ENCODE assay signal across 8 cellular contexts in the genomic region with DNA sequence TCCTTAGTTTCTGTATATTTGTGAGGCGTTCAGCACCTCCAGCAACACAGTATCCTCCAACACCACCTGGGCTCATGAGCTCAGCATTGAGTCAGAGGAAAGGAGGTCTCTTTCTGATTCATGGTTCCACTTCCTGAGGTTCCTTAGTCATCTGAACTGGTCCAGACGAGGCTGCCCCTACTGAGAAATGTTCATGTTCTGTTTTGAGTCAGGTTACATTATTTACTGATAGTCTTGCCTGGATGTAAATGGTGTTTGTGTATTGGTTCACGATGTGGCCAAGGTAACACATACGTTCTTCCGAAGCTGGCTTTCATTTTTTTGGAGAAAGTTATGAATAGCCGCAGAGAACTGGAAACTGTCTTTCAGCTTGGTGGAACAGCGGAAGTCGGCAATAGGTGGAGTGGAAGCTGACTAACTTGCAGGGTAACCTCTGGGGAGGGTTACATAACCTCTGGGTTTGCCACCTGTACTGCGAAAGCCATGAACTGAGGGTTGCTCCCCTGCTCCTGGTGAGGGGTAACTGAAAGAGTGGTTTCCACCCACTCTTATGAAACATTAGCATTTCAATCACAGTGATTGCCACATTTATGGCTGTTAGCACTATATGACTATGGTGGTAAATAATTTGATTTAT. TPM values are rescaled to one million over a fixed set of nuclear protein-coding genes. Genes with fewer than 3 reads are reported as not detected.
DNase-seq lines count a peak whose midpoint lies in the region; ATAC-seq, FAIRE-seq and TF ChIP-seq lines count a peak whose summit lies in the region.

No MANE protein-coding gene starts in this region.

- H3K14ac ChIP-seq in H1 (ENCODE audit: insufficient read length): no peak overlapping the region

- no peak overlapping the region for H2BK120ac ChIP-seq in H1 (replicated peaks; ENCODE audit: low read depth, low read length)

- no peaks in the 10 kb centered on the region for H3K23me2 ChIP-seq in H1 (ENCODE audit: low read depth, low read length)

- no peaks in the 10 kb centered on the region for H3K27me3 ChIP-seq in ACC112 (ENCODE audit: insufficient read depth, low read length)
- H3K27me3 ChIP-seq in H1 (replicated peaks in 1 of 4; ENCODE audit: control insufficient read depth in 3 of 4, extremely low read depth in 1 of 4, insufficient read depth in 3 of 4, low read length in 3 of 4): no peaks in the 10 kb centered on the region; a peak in 1 of 7 replicates
- H3K27me3 ChIP-seq in Caco-2 (replicated peaks; ENCODE audit: control insufficient read depth, insufficient read depth, low read length): no peaks in the 10 kb centered on the region

- no peak for TF ChIP-seq CTCF in H1 (IDR thresholded peaks at IDR 0.05; ENCODE audit: control extremely low read depth in 1 of 3, insufficient read depth in 1 of 3, low read depth in 1 of 3, low read length in 3 of 3)
- TF ChIP-seq CTCF in Caco-2 (IDR thresholded peaks at IDR 0.05; ENCODE audit: insufficient read depth in 1 of 2, low read depth in 1 of 2, low read length in 1 of 2, severe bottlenecking in 1 of 2, unreplicated experiment in 1 of 2): no peak

- H2AK5ac ChIP-seq in H1 (ENCODE audit: low read depth, low read length): no peak overlapping the region

- no peak overlapping the region for H3K56ac ChIP-seq in H1 (replicated peaks; ENCODE audit: insufficient read length, low read depth, low read length)

- no peaks in the 10 kb centered on the region for H3K79me1 ChIP-seq in H1 (ENCODE audit: low read depth, low read length)

- TF ChIP-seq RAD21 in H1 (IDR thresholded peaks at IDR 0.05 in 1 of 2, conservative IDR thresholded peaks at IDR 0.05 in 1 of 2; ENCODE audit: low read depth in 2 of 2, low read length in 2 of 2): no peak

- no peak overlapping the region for H2BK5ac ChIP-seq in H1 (ENCODE audit: low read depth, low read length)

- H3K79me2 ChIP-seq in ACC112 (ENCODE audit: control insufficient read depth, insufficient read depth, low read length, unreplicated experiment) (no peaks in the 10 kb centered on the region), H1 (ENCODE audit: control insufficient read depth in 1 of 2, insufficient read depth in 2 of 2, low read length in 2 of 2) (no peaks in the 10 kb centered on the region)

- DNase-seq in activated CD4-positive, CD25-positive, alpha-beta regulatory T cell treated with anti-CD3 and anti-CD28 coated beads, Interleukin-2, amount 50 U/mL, for 72 hours: peak; percentile 55
- DNase-seq in H1 (ENCODE audit: low read depth in 1 of 2, low spot score in 2 of 2) (no peak), left ventricle myocardium superior (no peak), Caco-2 (no peak)
- peak; percentile 15 to 51 for DNase-seq in stimulated activated CD8-positive, alpha-beta memory T cell treated with anti-CD3 and anti-CD28 coated beads, Interleukin-15, amount 100 ng/mL, for 4 hours (ENCODE audit: low read depth in 2 of 2)

- no peaks in the 10 kb centered on the region for H3K27me3 Mint-ChIP-seq in Caco-2 (ENCODE audit: insufficient read depth, unreplicated experiment)

- 81% methylated on average over 9 of the region's 9 CpGs; no CpG with 5 or more reads in 1 of the 2 experiments for WGBS in H1 (ENCODE audit: extremely low coverage in 1 of 2, insufficient coverage in 1 of 2, insufficient read length in 1 of 2, insufficient replicate concordance in 2 of 2, low coverage in 1 of 2, low lambda C conversion rate in 2 of 2, missing lambda C conversion rate in 1 of 2), 2 experiments

- H2AFZ ChIP-seq in ACC112 (ENCODE audit: low read length, unreplicated experiment) (no peak overlapping the region), H1 (ENCODE audit: low read length) (0 out of 2 replicates have a peak overlapping the region, but pooled peaks have one; percentile 33)

- no peak overlapping the region for H3K4me2 ChIP-seq in H1 (ENCODE audit: insufficient read depth in 1 of 2, low read depth in 2 of 2, low read length in 2 of 2)

- H3K4me3 Mint-ChIP-seq in Caco-2 (ENCODE audit: unreplicated experiment): no peak overlapping the region

- intact Hi-C loops in left ventricle myocardium superior (cut with micrococcal nuclease): loop anchor here (5.0 kb wide), 1 partner anchor 90 kb away; no protein-coding TSS in a partner anchor
- intact Hi-C loops in Caco-2 (cut with micrococcal nuclease; ENCODE audit: unreplicated experiment): no loop called here

- no peak overlapping the region for H2BK20ac ChIP-seq in H1 (ENCODE audit: low read length)

- ATAC-seq in GM19463 (IDR thresholded peaks at IDR 0.05; ENCODE audit: unreplicated experiment) (peak; percentile 65), HG03469 (IDR thresholded peaks at IDR 0.05; ENCODE audit: unreplicated experiment) (peak; percentile 76), left ventricle myocardium superior (no peak)

- no peak overlapping the region for H3K23ac ChIP-seq in H1 (ENCODE audit: insufficient read length)

- H3K4ac ChIP-seq in H1 (replicated peaks; ENCODE audit: insufficient read length, low read depth, low read length): no peak overlapping the region

- H3K27ac ChIP-seq in ACC112 (ENCODE audit: low read depth, low read length): peak overlapping the region; percentile 67
- no peak overlapping the region for H3K27ac ChIP-seq in H1 (ENCODE audit: low read depth, low read length)

- H3K9ac ChIP-seq in H1 (replicated peaks in 1 of 4; ENCODE audit: extremely low read depth in 1 of 4, low read depth in 3 of 4, low read length in 3 of 4): no peak overlapping the region

- no peaks in the 10 kb centered on the region for H3K9me3 Mint-ChIP-seq in Caco-2 (ENCODE audit: unreplicated experiment)

- H4K5ac ChIP-seq in H1 (ENCODE audit: insufficient read length, low read depth, low read length): no peak overlapping the region

- no peak overlapping the region for H4K91ac ChIP-seq in H1 (replicated peaks; ENCODE audit: insufficient read length, low read length)

- POLR2A ChIA-PET in H1 (lab: Charles Lee; ENCODE audit: partially characterized antibody): interaction anchor here (1.5 kb wide), 1 partner anchor 42 kb away, joined by 3 read pairs; the partner anchor contains the start of genes KLHL42 and MANSC4
- POLR2A ChIA-PET in Caco-2 (lab: Charles Lee): interaction anchor here (0.6 kb wide), 1 partner anchor 1559 kb away, joined by 3 read pairs; the partner anchor contains the start of gene ERGIC2

- H4K20me1 ChIP-seq in H1 (replicated peaks in 1 of 2; ENCODE audit: control insufficient read depth in 1 of 2, insufficient read depth in 2 of 2, low read length in 2 of 2): no peaks in the 10 kb centered on the region

- CTCF ChIA-PET in H1 (lab: Charles Lee; ENCODE audit: partially characterized antibody) (interaction anchor here (0.6 to 3.4 kb wide), 32 partner anchors 8 to 1009 kb away, joined by 3 to 28 read pairs (median 4); no protein-coding TSS in a partner anchor), Caco-2 (lab: Charles Lee) (interaction anchor here (0.6 to 2.2 kb wide), 5 partner anchors 21 to 176 kb away, joined by 3 to 9 read pairs (median 4); partner anchors contain the start of genes KLHL42 and MANSC4)

- no peak for TF ChIP-seq POLR2A in H1 (IDR thresholded peaks at IDR 0.05; ENCODE audit: control extremely low read depth in 1 of 2, low read depth in 2 of 2, low read length in 2 of 2)

- no peak for TF ChIP-seq EP300 in H1 (IDR thresholded peaks at IDR 0.05; ENCODE audit: borderline replicate concordance in 1 of 2, low read depth in 2 of 2, low read length in 2 of 2)

- H3K27ac Mint-ChIP-seq in Caco-2 (ENCODE audit: unreplicated experiment): no peak overlapping the region

- H3K36me3 ChIP-seq in ACC112 (ENCODE audit: insufficient read depth, low read length) (no peaks in the 10 kb centered on the region), H1 (ENCODE audit: control insufficient read depth in 2 of 4, insufficient read depth in 4 of 4, low read length in 3 of 4) (no peaks in the 10 kb centered on the region), Caco-2 (ENCODE audit: control insufficient read depth, insufficient read depth, low read length) (no peaks in the 10 kb centered on the region)

- no TSS peak for BruUV-seq in Caco-2 (replicated peaks; lab: Mats Ljungman, UMichigan)

- peaks cover 21% of the 10 kb centered on the region for H3K4me1 ChIP-seq in ACC112 (ENCODE audit: control insufficient read depth, insufficient read depth, low read length, unreplicated experiment)
- H3K4me1 ChIP-seq in H1 (replicated peaks in 1 of 4; ENCODE audit: control insufficient read depth in 3 of 4, insufficient read depth in 4 of 4, low read length in 3 of 4): no peaks in the 10 kb centered on the region
- H3K4me1 ChIP-seq in Caco-2: no peaks in the 10 kb centered on the region; the same call in none of the 2 replicates

- no peak overlapping the region for H3K18ac ChIP-seq in H1 (ENCODE audit: extremely low read depth, low read length)

- H3K4me3 ChIP-seq in ACC112 (ENCODE audit: low read depth, low read length) (no peak overlapping the region), H1 (ENCODE audit: extremely low read depth in 1 of 4, insufficient read depth in 2 of 4, low read depth in 3 of 4, low read length in 4 of 4) (no peak overlapping the region), Caco-2 (ENCODE audit: low read depth, low read length) (no peak overlapping the region)

- H3K4me1 Mint-ChIP-seq in Caco-2 (ENCODE audit: low read depth, unreplicated experiment): peaks cover 4% of the 10 kb centered on the region

- H4K8ac ChIP-seq in H1 (ENCODE audit: extremely low read depth, insufficient read depth, low read length): no peak overlapping the region

- H3K9me3 ChIP-seq in H1 (ENCODE audit: insufficient read depth in 2 of 2, low read depth in 1 of 2, low read length in 1 of 2): no peaks in the 10 kb centered on the region
- H3K9me3 ChIP-seq in Caco-2: no peaks in the 10 kb centered on the region

- FAIRE-seq in H1 (lab: Jason Lieb, UNC): no peak

- no peak overlapping the region; the same call in 1 of the 2 replicates for H2BK12ac ChIP-seq in H1 (ENCODE audit: low read depth, low read length)

- no peaks in the 10 kb centered on the region for H3K36me3 Mint-ChIP-seq in Caco-2 (ENCODE audit: insufficient read depth, unreplicated experiment)

- no peak overlapping the region for H2BK15ac ChIP-seq in H1 (ENCODE audit: low read length)

RNA-seq across cellular contexts. Expression of gene MANSC4, which starts 42.2 kb away (rescaled TPM):
- total RNA-seq in H1 (2021; fragmentation: NEBNext Ultra II Directional; extraction: Animal tissue kit (Norgen Biotek cat#: 25700)): not detected in 2 replicates
- polyA plus RNA-seq in H1 (2011; rRNA removed): not detected in 2 replicates
- not detected for polyA plus RNA-seq in H1 (2011; cell fraction: cytosol; rRNA removed)
- not detected for polyA plus RNA-seq in H1 (2011; cell fraction: nucleus; rRNA removed)
- not detected in 4 replicates for polyA plus RNA-seq in H1 (2012, experiment 1 of 2)
- not detected for polyA plus RNA-seq in H1 (2012, experiment 2 of 2)
- polyA plus RNA-seq in H1 (2013, experiment 1 of 2): not detected
- not detected for polyA plus RNA-seq in H1 (2013, experiment 2 of 2)
- polyA minus RNA-seq in H1 (2011; rRNA and poly(A)+ RNA removed): not detected in 2 replicates
- polyA minus RNA-seq in H1 (2011; cell fraction: cytosol; rRNA and poly(A)+ RNA removed): not detected
- polyA minus RNA-seq in H1 (2011; cell fraction: nucleus; rRNA and poly(A)+ RNA removed): not detected
- total RNA-seq in left ventricle myocardium superior: not detected
- total RNA-seq in Caco-2 (2022): not detected in 2 replicates

RNA-seq across cellular contexts. Expression of gene KLHL42, which starts 42.2 kb away (rescaled TPM):
- total RNA-seq in H1 (2021; fragmentation: NEBNext Ultra II Directional; extraction: Animal tissue kit (Norgen Biotek cat#: 25700)): 21.6 and 22.8 TPM in 2 replicates
- 13.6 and 20.6 TPM in 2 replicates for polyA plus RNA-seq in H1 (2011; rRNA removed)
- 15.7 TPM for polyA plus RNA-seq in H1 (2011; cell fraction: cytosol; rRNA removed)
- 33.9 TPM for polyA plus RNA-seq in H1 (2011; cell fraction: nucleus; rRNA removed)
- 13.0 to 16.1 TPM (median 14.5 TPM) in 4 replicates for polyA plus RNA-seq in H1 (2012, experiment 1 of 2)
- polyA plus RNA-seq in H1 (2012, experiment 2 of 2): 4.0 TPM
- polyA plus RNA-seq in H1 (2013, experiment 1 of 2): 11.0 TPM
- 9.9 TPM for polyA plus RNA-seq in H1 (2013, experiment 2 of 2)
- 41.7 and 42.2 TPM in 2 replicates for polyA minus RNA-seq in H1 (2011; rRNA and poly(A)+ RNA removed)
- polyA minus RNA-seq in H1 (2011; cell fraction: cytosol; rRNA and poly(A)+ RNA removed): 22.6 TPM
- 51.6 TPM for polyA minus RNA-seq in H1 (2011; cell fraction: nucleus; rRNA and poly(A)+ RNA removed)
- total RNA-seq in left ventricle myocardium superior: 6.4 TPM
- total RNA-seq in Caco-2 (2022): 36.5 and 38.1 TPM in 2 replicates

Comparison
In these comparisons a context has a peak if more than half of its experiments do, and no peak if none do; other contexts are left out.
1. DNase-seq: peak in activated CD4-positive, CD25-positive, alpha-beta regulatory T cell treated with anti-CD3 and anti-CD28 coated beads, Interleukin-2, amount 50 U/mL, for 72 hours (single experiment) and stimulated activated CD8-positive, alpha-beta memory T cell treated with anti-CD3 and anti-CD28 coated beads, Interleukin-15, amount 100 ng/mL, for 4 hours (2 of 2); none in H1 (0 of 2), left ventricle myocardium superior (single experiment) and Caco-2 (0 of 2).